13 cellular contexts compared by ENCODE assay signal in the genomic region with DNA sequence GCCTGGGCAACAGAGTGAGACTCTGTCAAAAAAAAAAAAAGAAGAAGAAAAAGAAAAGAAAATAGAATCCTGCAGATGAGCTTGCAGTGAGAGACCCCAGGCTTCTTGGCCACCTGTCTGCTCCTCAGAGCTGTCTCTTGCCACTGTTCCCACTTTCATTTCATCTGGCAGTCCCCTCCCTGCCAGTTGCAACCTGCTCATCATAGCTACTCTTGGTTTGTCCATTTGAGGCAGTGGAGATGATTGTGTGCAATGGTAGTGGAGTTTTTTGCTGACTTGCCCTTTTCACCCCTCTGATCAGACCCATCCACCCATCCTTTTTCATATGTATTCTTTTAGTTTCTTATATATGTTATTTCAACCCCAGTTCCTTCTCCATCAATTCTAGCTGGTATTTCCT. TPM values are rescaled to one million over a fixed set of nuclear protein-coding genes. Genes with fewer than 3 reads are reported as not detected.
DNase-seq lines count a peak whose midpoint lies in the region; ATAC-seq and TF ChIP-seq lines count a peak whose summit lies in the region.
"Had no signal": no experiment of that assay in that cellular context is flagged by ENCODE, and none has a peak within 500 bp of the region (broad histone marks: within the 10 kb centered on the region; RNA-seq: fewer than 3 reads in every experiment).

No MANE protein-coding gene starts in this region.

- no peaks in the 10 kb centered on the region for H3K27me3 ChIP-seq in esophagus squamous epithelium
- H3K27me3 ChIP-seq: hepatocyte, testis had no signal

- ATAC-seq in GM19043 (IDR thresholded peaks at IDR 0.05; ENCODE audit: low read depth, unreplicated experiment), result peak; percentile 60
- peak; percentile 44 for ATAC-seq in HG02623 (IDR thresholded peaks at IDR 0.05; ENCODE audit: unreplicated experiment)
- ATAC-seq in HG03521 (IDR thresholded peaks at IDR 0.05; ENCODE audit: unreplicated experiment), result peak; percentile 45
- no peak for ATAC-seq in GM19324 (IDR thresholded peaks at IDR 0.05; ENCODE audit: low FRiP score, unreplicated experiment)

- DNase-seq in DMS 273 (lab: John Stamatoyannopoulos, UW; ENCODE audit: unreplicated experiment), result peak; percentile 62
- DNase-seq in activated CD4-positive, alpha-beta T cell treated with anti-CD3 and anti-CD28 coated beads, Interleukin-2, amount 10 ng/mL, durations not matched to agents 7 days and 5 days, result no peak
- DNase-seq in esophagus squamous epithelium (lab: John Stamatoyannopoulos, UW), result no peak
- DNase-seq in GOT3 (lab: John Stamatoyannopoulos, UW), result no peak
- DNase-seq: activated naive CD8-positive, alpha-beta T cell treated with anti-CD3 and anti-CD28 coated beads, Interleukin-2, amount 10 ng/mL, durations not matched to agents 7 days and 5 days; NCI-H526; testis had no signal

- H3K36me3 ChIP-seq in esophagus squamous epithelium, result no peaks in the 10 kb centered on the region
- H3K36me3 ChIP-seq: HAP-1 had no signal

- TF ChIP-seq POLR2A in esophagus squamous epithelium (IDR thresholded peaks at IDR 0.05), result no peak

- peaks cover 8% of the 10 kb centered on the region for H3K27me3 Mint-ChIP-seq in activated CD4-positive, alpha-beta T cell treated with anti-CD3 and anti-CD28 coated beads, Interleukin-2, amount 10 ng/mL, durations not matched to agents 7 days and 5 days

- intact Hi-C loops in esophagus squamous epithelium (cut with DNase I), result no loop called here

- no peak overlapping the region for H3K4me3 Mint-ChIP-seq in activated CD4-positive, alpha-beta T cell treated with anti-CD3 and anti-CD28 coated beads, Interleukin-2, amount 10 ng/mL, durations not matched to agents 7 days and 5 days
- H3K4me3 Mint-ChIP-seq: activated naive CD8-positive, alpha-beta T cell treated with anti-CD3 and anti-CD28 coated beads, Interleukin-2, amount 10 ng/mL, durations not matched to agents 7 days and 5 days had no signal

- no peak for TF ChIP-seq CTCF in esophagus squamous epithelium (IDR thresholded peaks at IDR 0.05)

- H3K4me1 ChIP-seq in esophagus squamous epithelium, result peaks cover 6 to 34% (median 32%) of the 10 kb centered on the region in 3 donors
- H3K4me1 ChIP-seq: testis had no signal

- no peak overlapping the region for H3K4me3 ChIP-seq in esophagus squamous epithelium
- H3K4me3 ChIP-seq: HAP-1, hepatocyte, testis had no signal

- peaks cover 25% of the 10 kb centered on the region for H3K4me1 Mint-ChIP-seq in activated CD4-positive, alpha-beta T cell treated with anti-CD3 and anti-CD28 coated beads, Interleukin-2, amount 10 ng/mL, durations not matched to agents 7 days and 5 days

- no peak overlapping the region for H3K27ac Mint-ChIP-seq in activated CD4-positive, alpha-beta T cell treated with anti-CD3 and anti-CD28 coated beads, Interleukin-2, amount 10 ng/mL, durations not matched to agents 7 days and 5 days
- H3K27ac Mint-ChIP-seq: activated naive CD8-positive, alpha-beta T cell treated with anti-CD3 and anti-CD28 coated beads, Interleukin-2, amount 10 ng/mL, durations not matched to agents 7 days and 5 days had no signal

- peaks cover 5% of the 10 kb centered on the region for H3K9me3 Mint-ChIP-seq in activated CD4-positive, alpha-beta T cell treated with anti-CD3 and anti-CD28 coated beads, Interleukin-2, amount 10 ng/mL, durations not matched to agents 7 days and 5 days

- CTCF ChIA-PET in activated CD4-positive, alpha-beta T cell treated with anti-CD3 and anti-CD28 coated beads, Interleukin-2, amount 10 ng/mL, durations not matched to agents 7 days and 5 days (lab: Charles Lee), result interaction anchor here (0.6 to 1.0 kb wide), 4 partner anchors 26 to 178 kb away, joined by 3 to 8 read pairs (median 3); no protein-coding TSS in a partner anchor

- POLR2A ChIA-PET in activated CD4-positive, alpha-beta T cell treated with anti-CD3 and anti-CD28 coated beads, Interleukin-2, amount 10 ng/mL, durations not matched to agents 7 days and 5 days (lab: Charles Lee), result no interaction called here

- H3K9me3 ChIP-seq in esophagus squamous epithelium, result no peaks in the 10 kb centered on the region
- H3K9me3 ChIP-seq: HAP-1, testis had no signal

- H3K27ac ChIP-seq in esophagus squamous epithelium, result no peak overlapping the region
- H3K27ac ChIP-seq: hepatocyte, testis had no signal

- H3K36me3 Mint-ChIP-seq in activated CD4-positive, alpha-beta T cell treated with anti-CD3 and anti-CD28 coated beads, Interleukin-2, amount 10 ng/mL, durations not matched to agents 7 days and 5 days (ENCODE audit: low read depth), result peaks cover 13% of the 10 kb centered on the region

RNA-seq across cellular contexts. Expression of a gene that starts 28.7 kb away (rescaled TPM):
- 1 to 10 TPM; 3.2 to 3.7 TPM for total RNA-seq in activated CD4-positive, alpha-beta T cell treated with anti-CD3 and anti-CD28 coated beads, Interleukin-2, amount 10 ng/mL, durations not matched to agents 7 days and 5 days
- 1 to 10 TPM in 2 of 4 donors, under 1 TPM in 2; 0.57 to 6.5 (median 1.7) TPM for total RNA-seq in esophagus squamous epithelium
